In genomic region chrX:12579311-12579710, GRCh38 we compare ENCODE assay signal across 19 cellular contexts.
DNase-seq lines count a peak whose midpoint lies in the region; ATAC-seq lines count a peak whose summit lies in the region.
"Had no signal": no experiment of that assay in that cellular context is flagged by ENCODE, and none has a peak within 500 bp of the region (broad histone marks: within the 10 kb centered on the region; RNA-seq: fewer than 3 reads in every experiment).

No MANE protein-coding gene starts in this region.

- no peak for ATAC-seq in HG03457 (IDR thresholded peaks at IDR 0.05; ENCODE audit: unreplicated experiment)
- ATAC-seq: A549, GM12878, GM23338 had no signal

- peak; percentile 2 for DNase-seq in GM03348 (ENCODE audit: low spot score)
- peak; percentile 25 for DNase-seq in NCI-H82 treated with DMSO at 0.1 percent for 48 hours (lab: John Stamatoyannopoulos, UW; ENCODE audit: unreplicated experiment)
- peak; percentile 5 for DNase-seq in SK-MEL-5 (ENCODE audit: low read depth, low spot score)
- DNase-seq in epithelial cell of prostate (ENCODE audit: low read depth, low spot score): no peak
- DNase-seq in Kasumi-1 (lab: John Stamatoyannopoulos, UW): no peak
- no peak for DNase-seq in AML-193 (lab: John Stamatoyannopoulos, UW)
- DNase-seq in activated CD4-positive, alpha-beta T cell treated with anti-CD3 and anti-CD28 coated beads, Interleukin-2, amount 50 U/mL, for 1 hour: no peak
- DNase-seq: 8988T; ACHN; C1 segment of cervical spinal cord; Caco-2; CD4-positive, alpha-beta memory T cell; DMS153; DND-41; HFFc6 had no signal

- peak overlapping the region; percentile 65 for H3K27ac ChIP-seq in epithelial cell of prostate
- H3K27ac ChIP-seq: A549 had no signal

- in situ Hi-C loops in SK-MEL-5 (cut with HindIII; ENCODE audit: low pct_unique_long_range_greater_than_20kb, low sequenced_read_pairs): no loop called here

Comparison
In these comparisons a context has a peak if more than half of its experiments do, and no peak if none do; other contexts are left out.
1. DNase-seq: peak in GM03348 (single experiment), NCI-H82 treated with DMSO at 0.1 percent for 48 hours (single experiment) and SK-MEL-5 (single experiment); none in epithelial cell of prostate (single experiment), Kasumi-1 (0 of 2), AML-193 (0 of 2) and activated CD4-positive, alpha-beta T cell treated with anti-CD3 and anti-CD28 coated beads, Interleukin-2, amount 50 U/mL, for 1 hour (single experiment).